ENCODE assay signal across 21 cellular contexts in the genomic region with DNA sequence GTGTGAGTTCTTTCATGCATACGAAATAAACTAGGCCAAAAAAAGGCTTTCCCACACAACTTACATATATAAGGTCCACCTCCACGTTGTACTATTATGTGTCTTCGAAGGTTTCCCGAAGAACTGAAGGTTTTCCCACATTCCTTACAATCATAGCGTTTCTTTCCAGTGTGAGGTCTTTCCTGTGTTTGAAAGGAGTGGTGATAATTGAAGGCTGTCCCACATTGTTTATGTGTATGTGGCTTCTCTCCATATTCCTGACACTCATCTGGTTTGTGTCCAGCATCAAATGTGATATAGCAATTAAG.
"Had no signal": no experiment of that assay in that cellular context is flagged by ENCODE, and none has a peak within 500 bp of the region (broad histone marks: within the 10 kb centered on the region; RNA-seq: fewer than 3 reads in every experiment).

No MANE protein-coding gene starts in this region.

- H3K9me3 ChIP-seq: colonic mucosa had no signal

- ATAC-seq: left cardiac atrium; naive thymus-derived CD4-positive, alpha-beta T cell; sciatic nerve; stimulated activated naive B cell treated with anti-CD40 and anti-IgM and Interleukin-4, amounts not matched to agents 10 μg/mL and 1 μg/mL and 100 μg/mL, for 72 hours; stimulated activated naive CD8-positive, alpha-beta T cell treated with anti-CD3 and anti-CD28 coated beads, Interleukin-15, amount 100 ng/mL, for 72 hours had no signal

- H3K4me1 ChIP-seq: colonic mucosa, esophagus muscularis mucosa, left ventricle myocardium inferior, transverse colon had no signal

- H3K27ac ChIP-seq: colonic mucosa, epithelial cell of prostate, esophagus muscularis mucosa, left ventricle myocardium inferior, skin epidermis, thoracic aorta, transverse colon had no signal

- H3K4me1 Mint-ChIP-seq: immature natural killer cell; nephron progenitor cell; stimulated activated naive CD8-positive, alpha-beta T cell treated with anti-CD3 and anti-CD28 coated beads, Interleukin-15, amount 100 ng/mL, for 72 hours had no signal

- H3K27ac Mint-ChIP-seq: immature natural killer cell; naive thymus-derived CD4-positive, alpha-beta T cell; nephron progenitor cell; stimulated activated naive B cell treated with anti-CD40 and anti-IgM and Interleukin-4, amounts not matched to agents 10 μg/mL and 1 μg/mL and 100 μg/mL, for 72 hours; stimulated activated naive CD8-positive, alpha-beta T cell treated with anti-CD3 and anti-CD28 coated beads, Interleukin-15, amount 100 ng/mL, for 72 hours had no signal

- H3K4me3 Mint-ChIP-seq: immature natural killer cell; naive thymus-derived CD4-positive, alpha-beta T cell; nephron progenitor cell; stimulated activated naive B cell treated with anti-CD40 and anti-IgM and Interleukin-4, amounts not matched to agents 10 μg/mL and 1 μg/mL and 100 μg/mL, for 72 hours; stimulated activated naive CD8-positive, alpha-beta T cell treated with anti-CD3 and anti-CD28 coated beads, Interleukin-15, amount 100 ng/mL, for 72 hours had no signal

- H3K27me3 ChIP-seq: colonic mucosa, esophagus muscularis mucosa, transverse colon had no signal

- H3K27me3 Mint-ChIP-seq: naive thymus-derived CD4-positive, alpha-beta T cell; stimulated activated naive B cell treated with anti-CD40 and anti-IgM and Interleukin-4, amounts not matched to agents 10 μg/mL and 1 μg/mL and 100 μg/mL, for 72 hours; stimulated activated naive CD8-positive, alpha-beta T cell treated with anti-CD3 and anti-CD28 coated beads, Interleukin-15, amount 100 ng/mL, for 72 hours had no signal

- H3K4me3 ChIP-seq: colonic mucosa, esophagus muscularis mucosa, left ventricle myocardium inferior, lung, skin epidermis, thoracic aorta, transverse colon had no signal

- DNase-seq: colonic mucosa; effector CD4-positive, alpha-beta T cell; foreskin fibroblast; immature natural killer cell; left cardiac atrium; left ventricle myocardium inferior; mesenchymal stem cell; naive thymus-derived CD4-positive, alpha-beta T cell; nephron progenitor cell; stimulated activated CD4-positive, alpha-beta T cell treated with anti-CD3 and anti-CD28 coated beads, Interleukin-2, amount 100 ng/mL, for 24 hours; stimulated activated CD4-positive, alpha-beta T cell treated with anti-CD3 and anti-CD28 coated beads, Interleukin-4, amount 100 ng/mL, for 4 hours; stimulated activated naive B cell treated with anti-CD40 and anti-IgM and Interleukin-4, amounts not matched to agents 10 μg/mL and 1 μg/mL and 100 μg/mL, for 72 hours; stimulated activated naive CD8-positive, alpha-beta T cell treated with anti-CD3 and anti-CD28 coated beads, Interleukin-15, amount 100 ng/mL, for 72 hours; substantia nigra; transverse colon had no signal
